In the genomic region with DNA sequence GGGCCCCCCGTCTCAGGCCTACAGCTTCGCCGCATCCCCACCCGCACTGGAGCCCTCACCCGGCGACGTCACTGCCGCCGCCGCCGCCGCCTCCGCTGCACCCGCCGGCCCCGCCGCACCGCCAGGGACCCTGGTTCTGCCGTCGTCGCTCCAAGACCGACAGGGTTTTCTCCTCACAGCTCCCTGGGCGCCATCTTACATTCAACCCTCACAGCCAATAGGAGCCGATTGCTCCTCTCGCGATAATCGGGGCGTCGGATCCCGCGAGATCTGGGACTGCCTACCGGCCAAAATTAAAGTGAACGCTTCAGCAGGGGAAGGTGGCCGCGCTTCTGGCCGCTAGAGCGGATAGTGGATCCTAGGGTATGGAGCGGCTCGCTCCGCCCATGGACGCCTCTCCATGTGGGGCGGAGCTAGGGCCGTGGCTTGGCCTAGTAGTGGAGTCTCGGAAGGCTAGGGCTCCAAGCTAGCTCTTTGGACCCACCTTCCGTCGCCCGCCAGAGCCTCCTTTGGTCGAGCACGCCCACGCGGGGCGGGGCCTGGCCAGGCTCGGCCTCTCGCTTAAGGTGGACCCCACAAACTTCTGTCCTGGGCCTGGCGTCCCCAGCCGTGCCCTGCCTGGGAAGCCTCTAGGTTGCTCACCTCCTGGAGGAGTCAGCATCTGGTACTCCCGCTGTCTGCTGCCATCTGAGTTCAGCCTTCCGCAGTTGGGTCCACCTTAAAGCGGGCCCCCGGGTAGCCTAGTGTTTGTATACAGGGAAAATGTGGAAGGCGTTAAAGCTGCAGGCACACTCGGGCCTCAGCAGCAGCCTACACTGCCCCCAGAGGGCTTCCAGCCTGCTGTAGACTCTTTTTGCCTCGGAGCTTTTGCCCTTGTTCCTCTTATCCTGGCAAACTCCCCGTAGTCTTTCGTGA, we compare ENCODE assay signal across 8 cellular contexts. TPM values are rescaled to one million over a fixed set of nuclear protein-coding genes. Genes with fewer than 3 reads are reported as not detected.
A peak's percentile ranks its signal among the peaks of the same experiment; 100 is the strongest.
DNase-seq lines count a peak whose midpoint lies in the region; ATAC-seq and TF ChIP-seq lines count a peak whose summit lies in the region.

QRICH1 (minus strand) TSS at position 219 of the 915 bp plus-strand sequence. CDS start 17,054 bp downstream, outside the sequence.

- H3K27ac ChIP-seq in testis = peak within 1 kb of the TSS; percentile 98

- H3K4me3 ChIP-seq in testis = peak within 1 kb of the TSS; percentile 99 to 100

- intact Hi-C loops in testis (cut with DNase I; ENCODE audit: low total_unique reads) = loop anchor here (10.0 kb wide), 1 partner anchor 69 kb away; the partner anchor contains the start of genes IMPDH2 and NDUFAF3

- H3K27me3 Mint-ChIP-seq in activated naive CD4-positive, alpha-beta T cell treated with anti-CD3 and anti-CD28 coated beads, Interleukin-2, amount 50 U/mL, for 24 hours = no peaks in the 10 kb centered on the region

- H3K4me1 ChIP-seq in testis = peaks cover 24% of the 10 kb centered on the region

- no peaks in the 10 kb centered on the region for H3K9me3 Mint-ChIP-seq in activated naive CD4-positive, alpha-beta T cell treated with anti-CD3 and anti-CD28 coated beads, Interleukin-2, amount 50 U/mL, for 24 hours

- ATAC-seq in HG02610 (IDR thresholded peaks at IDR 0.05; ENCODE audit: unreplicated experiment) (peak; percentile 85), SK-N-SH treated with all-trans-retinoic acid at 6 μM for 48 hours (peak; percentile 90), omental fat pad (ENCODE audit: low FRiP score) (peak; percentile 93)

- TF ChIP-seq CTCF in omental fat pad (IDR thresholded peaks at IDR 0.05) = peak in 1 of 3 donors; percentile 20
- TF ChIP-seq CTCF in testis (IDR thresholded peaks at IDR 0.05) = peak in 2 of 3 experiments; percentile 49 to 50

- WGBS in testis, 2 donors = 0 to 3% methylated on average over 8 to 63 of the region's 65 CpGs

- H3K4me3 Mint-ChIP-seq in activated naive CD4-positive, alpha-beta T cell treated with anti-CD3 and anti-CD28 coated beads, Interleukin-2, amount 50 U/mL, for 24 hours = peak within 1 kb of the TSS; percentile 95

- no peaks in the 10 kb centered on the region for H3K36me3 ChIP-seq in testis (ENCODE audit: low read depth, missing control alignments)

- H3K36me3 Mint-ChIP-seq in activated naive CD4-positive, alpha-beta T cell treated with anti-CD3 and anti-CD28 coated beads, Interleukin-2, amount 50 U/mL, for 24 hours = peaks cover 2% of the 10 kb centered on the region

- DNase-seq in NCI-H1092 (lab: John Stamatoyannopoulos, UW) (peak; percentile 94), globus pallidus (ENCODE audit: low spot score) (peak; percentile 96), omental fat pad (ENCODE audit: low spot score) (peak; percentile 94), testis (peak; percentile 97)

- TF ChIP-seq POLR2A in GM10847 (IDR thresholded peaks at IDR 0.05; ENCODE audit: extremely low read depth, insufficient read length) (peak; percentile 73), testis (IDR thresholded peaks at IDR 0.05) (peak; percentile 36)

- no peaks in the 10 kb centered on the region for H3K27me3 ChIP-seq in testis

- H3K9me3 ChIP-seq in testis = no peaks in the 10 kb centered on the region

- H3K4me1 Mint-ChIP-seq in activated naive CD4-positive, alpha-beta T cell treated with anti-CD3 and anti-CD28 coated beads, Interleukin-2, amount 50 U/mL, for 24 hours = peaks cover 30% of the 10 kb centered on the region

- H3K27ac Mint-ChIP-seq in activated naive CD4-positive, alpha-beta T cell treated with anti-CD3 and anti-CD28 coated beads, Interleukin-2, amount 50 U/mL, for 24 hours = peak within 1 kb of the TSS; percentile 97

TF ChIP-seq in SK-N-SH treated with all-trans-retinoic acid at 6 μM for 48 hours, 23 proteins besides CTCF, POLR2A, EP300 and RAD21:
- no peak for TF ChIP-seq RARB (CRISPR knock-in tag; IDR thresholded peaks at IDR 0.05)
- peak; percentile 47; the same call in 1 of the 2 replicates for TF ChIP-seq ZNF8 (CRISPR knock-in tag; IDR thresholded peaks at IDR 0.05)
TF ChIP-seq in SK-N-SH treated with all-trans-retinoic acid at 6 μM for 48 hours: peak in this region for 1.

RNA-seq across cellular contexts. Expression of gene QRICH1, which starts in this region (rescaled TPM):
- total RNA-seq in omental fat pad = 10 to 100 TPM; 53.2 to 71.2 (median 61.9) TPM
- 100 to 1,000 TPM; 280 to 287 TPM for total RNA-seq in testis
- polyA plus RNA-seq in testis (ENCODE audit: insufficient read depth, low read depth, low replicate concordance) = 126 TPM

Comparison
In these comparisons a context has a peak if more than half of its experiments do, and no peak if none do; other contexts are left out.
1. Peak in every context shown above with its lines: DNase-seq, ATAC-seq, H3K4me3 ChIP-seq and H3K27ac ChIP-seq.